ENCODE assay signal across 29 cellular contexts in genomic region chr6:69771158-69771906, GRCh38. TPM values are rescaled to one million over a fixed set of nuclear protein-coding genes. Genes with fewer than 3 reads are reported as not detected.
A peak's percentile ranks its signal among the peaks of the same experiment; 100 is the strongest.
DNase-seq lines count a peak whose midpoint lies in the region; ATAC-seq, FAIRE-seq and TF ChIP-seq lines count a peak whose summit lies in the region.
"Had no signal": no experiment of that assay in that cellular context is flagged by ENCODE, and none has a peak within 500 bp of the region (broad histone marks: within the 10 kb centered on the region; RNA-seq: fewer than 3 reads in every experiment).

No MANE protein-coding gene starts in this region.

- H3K4me2 ChIP-seq in astrocyte (ENCODE audit: low read length), result no peak overlapping the region

- H3K4me3 Mint-ChIP-seq in activated CD4-positive, alpha-beta memory T cell treated with anti-CD3 and anti-CD28 coated beads for 36 hours, result no peak overlapping the region
- H3K4me3 Mint-ChIP-seq in activated CD4-positive, alpha-beta memory T cell treated with anti-CD3 and anti-CD28 coated beads, Interleukin-2, amount 10 ng/mL, durations not matched to agents 7 days and 5 days, result no peak overlapping the region
- H3K4me3 Mint-ChIP-seq in astrocyte (ENCODE audit: unreplicated experiment), result no peak overlapping the region
- H3K4me3 Mint-ChIP-seq in memory B cell, result no peak overlapping the region
- H3K4me3 Mint-ChIP-seq in type B pancreatic cell, result no peak overlapping the region
- H3K4me3 Mint-ChIP-seq: activated naive CD4-positive, alpha-beta T cell treated with anti-CD3 and anti-CD28 coated beads, Interleukin-2, amount 10 ng/mL, durations not matched to agents 7 days and 5 days; CD8-positive, alpha-beta memory T cell; central memory CD8-positive, alpha-beta T cell; immature natural killer cell; naive thymus-derived CD8-positive, alpha-beta T cell had no signal

- no peaks in the 10 kb centered on the region for H3K27me3 ChIP-seq in astrocyte (ENCODE audit: insufficient read depth, low read length)
- H3K27me3 ChIP-seq: ascending aorta, foreskin keratinocyte, uterus had no signal

- no peak for FAIRE-seq in astrocyte (lab: Jason Lieb, UNC)
- FAIRE-seq: A204.1, RCC 7860, TTC549 had no signal

- peaks cover 35% of the 10 kb centered on the region for H3K36me3 Mint-ChIP-seq in activated CD4-positive, alpha-beta memory T cell treated with anti-CD3 and anti-CD28 coated beads for 36 hours
- peaks cover 52% of the 10 kb centered on the region for H3K36me3 Mint-ChIP-seq in activated CD4-positive, alpha-beta memory T cell treated with anti-CD3 and anti-CD28 coated beads, Interleukin-2, amount 10 ng/mL, durations not matched to agents 7 days and 5 days (ENCODE audit: low read depth)
- H3K36me3 Mint-ChIP-seq in astrocyte (ENCODE audit: low read depth, unreplicated experiment), result peaks cover 2% of the 10 kb centered on the region
- H3K36me3 Mint-ChIP-seq in memory B cell, result peaks cover 39% of the 10 kb centered on the region
- peaks cover 20% of the 10 kb centered on the region for H3K36me3 Mint-ChIP-seq in type B pancreatic cell

- peaks cover 2% of the 10 kb centered on the region for H3K9me3 Mint-ChIP-seq in activated CD4-positive, alpha-beta memory T cell treated with anti-CD3 and anti-CD28 coated beads for 36 hours
- H3K9me3 Mint-ChIP-seq in activated CD4-positive, alpha-beta memory T cell treated with anti-CD3 and anti-CD28 coated beads, Interleukin-2, amount 10 ng/mL, durations not matched to agents 7 days and 5 days, result peaks cover 5% of the 10 kb centered on the region
- H3K9me3 Mint-ChIP-seq in astrocyte (ENCODE audit: unreplicated experiment) (no peaks in the 10 kb centered on the region), memory B cell (peaks cover 2% of the 10 kb centered on the region), type B pancreatic cell (no peaks in the 10 kb centered on the region)
- H3K9me3 Mint-ChIP-seq: activated naive CD4-positive, alpha-beta T cell treated with anti-CD3 and anti-CD28 coated beads, Interleukin-2, amount 10 ng/mL, durations not matched to agents 7 days and 5 days; CD8-positive, alpha-beta memory T cell; central memory CD8-positive, alpha-beta T cell; immature natural killer cell had no signal

- POLR2A ChIA-PET in activated CD4-positive, alpha-beta memory T cell treated with anti-CD3 and anti-CD28 coated beads for 36 hours (lab: Charles Lee), result no interaction called here
- POLR2A ChIA-PET in activated CD4-positive, alpha-beta memory T cell treated with anti-CD3 and anti-CD28 coated beads, Interleukin-2, amount 10 ng/mL, durations not matched to agents 7 days and 5 days (lab: Charles Lee), result no interaction called here

- no peaks in the 10 kb centered on the region for H3K4me1 ChIP-seq in astrocyte (ENCODE audit: insufficient read depth, low read length)
- H3K4me1 ChIP-seq: ascending aorta, foreskin keratinocyte, uterus had no signal

- CTCF ChIA-PET in activated CD4-positive, alpha-beta memory T cell treated with anti-CD3 and anti-CD28 coated beads for 36 hours (lab: Charles Lee), result no interaction called here
- CTCF ChIA-PET in activated CD4-positive, alpha-beta memory T cell treated with anti-CD3 and anti-CD28 coated beads, Interleukin-2, amount 10 ng/mL, durations not matched to agents 7 days and 5 days (lab: Charles Lee), result no interaction called here

- H4K20me1 ChIP-seq in astrocyte (ENCODE audit: insufficient read depth, low read length), result no peaks in the 10 kb centered on the region

- H3K36me3 ChIP-seq in astrocyte (ENCODE audit: insufficient read depth, low read length), result no peaks in the 10 kb centered on the region
- H3K36me3 ChIP-seq: uterus had no signal

- H3K9ac ChIP-seq in astrocyte (ENCODE audit: low read length), result no peak overlapping the region

- DNase-seq in activated CD4-positive, alpha-beta memory T cell treated with anti-CD3 and anti-CD28 coated beads for 36 hours, result no peak
- no peak for DNase-seq in activated CD4-positive, alpha-beta memory T cell treated with anti-CD3 and anti-CD28 coated beads, Interleukin-2, amount 10 ng/mL, durations not matched to agents 7 days and 5 days
- peak; percentile 5 for DNase-seq in UCSD-AML1 (lab: John Stamatoyannopoulos, UW; ENCODE audit: unreplicated experiment)
- no peak for DNase-seq in astrocyte (ENCODE audit: low read depth)
- no peak for DNase-seq in memory B cell (ENCODE audit: low spot score in 2 of 2)
- no peak for DNase-seq in left ventricle myocardium superior
- no peak for DNase-seq in type B pancreatic cell (ENCODE audit: extremely low spot score, unreplicated experiment)
- no peak for DNase-seq in COR-L47 (lab: John Stamatoyannopoulos, UW)
- DNase-seq: activated CD8-positive, alpha-beta memory T cell treated with anti-CD3 and anti-CD28 coated beads, Interleukin-2, amount 50 U/mL, for 48 hours; activated naive CD4-positive, alpha-beta T cell treated with anti-CD3 and anti-CD28 coated beads, Interleukin-2, amount 10 ng/mL, durations not matched to agents 7 days and 5 days; CD8-positive, alpha-beta memory T cell; DMS53; foreskin keratinocyte; GOT3; hippocampal formation; immature natural killer cell; Kasumi-1; MV-4-11; naive thymus-derived CD8-positive, alpha-beta T cell; NCI-H1694 treated with DMSO at 0.1 percent for 48 hours; NCI-H2171; NCI-H524 treated with DMSO at 0.1 percent for 48 hours; occipital lobe; uterus had no signal

- H2AFZ ChIP-seq in astrocyte (ENCODE audit: low read depth, low read length), result no peak overlapping the region

- ATAC-seq in memory B cell (ENCODE audit: low read depth), result no peak
- ATAC-seq in left ventricle myocardium superior, result no peak
- ATAC-seq: foreskin keratinocyte; naive thymus-derived CD8-positive, alpha-beta T cell had no signal

- no peak overlapping the region for H3K4me3 ChIP-seq in astrocyte (ENCODE audit: insufficient read depth, low read depth, low read length)
- H3K4me3 ChIP-seq: ascending aorta, uterus had no signal

- peak overlapping the region; percentile 74 for H3K27ac Mint-ChIP-seq in activated CD4-positive, alpha-beta memory T cell treated with anti-CD3 and anti-CD28 coated beads for 36 hours
- no peak overlapping the region for H3K27ac Mint-ChIP-seq in activated CD4-positive, alpha-beta memory T cell treated with anti-CD3 and anti-CD28 coated beads, Interleukin-2, amount 10 ng/mL, durations not matched to agents 7 days and 5 days
- H3K27ac Mint-ChIP-seq in astrocyte (ENCODE audit: unreplicated experiment) (peak overlapping the region; percentile 10), memory B cell (peak overlapping the region; percentile 62), type B pancreatic cell (no peak overlapping the region)
- H3K27ac Mint-ChIP-seq: activated naive CD4-positive, alpha-beta T cell treated with anti-CD3 and anti-CD28 coated beads, Interleukin-2, amount 10 ng/mL, durations not matched to agents 7 days and 5 days had no signal

- TF ChIP-seq CTCF in astrocyte (IDR thresholded peaks at IDR 0.05; ENCODE audit: insufficient read depth, low read depth, low read length) (no peak), type B pancreatic cell (conservative IDR thresholded peaks at IDR 0.05) (no peak)

- no peaks in the 10 kb centered on the region for H3K9me3 ChIP-seq in astrocyte (ENCODE audit: insufficient read depth, low read depth, low read length)
- H3K9me3 ChIP-seq: ascending aorta, uterus had no signal

- H3K27ac ChIP-seq in astrocyte (ENCODE audit: low read depth, low read length), result no peak overlapping the region
- H3K27ac ChIP-seq: ascending aorta, foreskin keratinocyte, uterus had no signal

- intact Hi-C loops in activated CD4-positive, alpha-beta memory T cell treated with anti-CD3 and anti-CD28 coated beads for 36 hours (cut with micrococcal nuclease), result loop anchor here (1.0 kb wide), 1 partner anchor 26 kb away; the partner anchor contains the start of gene LMBRD1
- intact Hi-C loops in left ventricle myocardium superior (cut with micrococcal nuclease), result no loop called here

- no peaks in the 10 kb centered on the region for H3K79me2 ChIP-seq in astrocyte (ENCODE audit: insufficient read depth, low read length)

- no peaks in the 10 kb centered on the region for H3K27me3 Mint-ChIP-seq in activated CD4-positive, alpha-beta memory T cell treated with anti-CD3 and anti-CD28 coated beads for 36 hours
- no peaks in the 10 kb centered on the region for H3K27me3 Mint-ChIP-seq in activated CD4-positive, alpha-beta memory T cell treated with anti-CD3 and anti-CD28 coated beads, Interleukin-2, amount 10 ng/mL, durations not matched to agents 7 days and 5 days
- H3K27me3 Mint-ChIP-seq in astrocyte (ENCODE audit: low read depth, unreplicated experiment) (no peaks in the 10 kb centered on the region), memory B cell (no peaks in the 10 kb centered on the region), type B pancreatic cell (no peaks in the 10 kb centered on the region)
- H3K27me3 Mint-ChIP-seq: activated naive CD4-positive, alpha-beta T cell treated with anti-CD3 and anti-CD28 coated beads, Interleukin-2, amount 10 ng/mL, durations not matched to agents 7 days and 5 days; central memory CD8-positive, alpha-beta T cell; naive thymus-derived CD8-positive, alpha-beta T cell had no signal

- H3K4me1 Mint-ChIP-seq in activated CD4-positive, alpha-beta memory T cell treated with anti-CD3 and anti-CD28 coated beads for 36 hours (ENCODE audit: low read depth), result peaks cover 39% of the 10 kb centered on the region
- H3K4me1 Mint-ChIP-seq in activated CD4-positive, alpha-beta memory T cell treated with anti-CD3 and anti-CD28 coated beads, Interleukin-2, amount 10 ng/mL, durations not matched to agents 7 days and 5 days, result peaks cover 3% of the 10 kb centered on the region
- H3K4me1 Mint-ChIP-seq in astrocyte (ENCODE audit: low read depth, unreplicated experiment) (peaks cover 7% of the 10 kb centered on the region), memory B cell (peaks cover 42% of the 10 kb centered on the region), type B pancreatic cell (ENCODE audit: unreplicated experiment) (peaks cover 5% of the 10 kb centered on the region)
- H3K4me1 Mint-ChIP-seq: activated naive CD4-positive, alpha-beta T cell treated with anti-CD3 and anti-CD28 coated beads, Interleukin-2, amount 10 ng/mL, durations not matched to agents 7 days and 5 days had no signal

RNA-seq across cellular contexts. Expression of gene LMBRD1, which starts 25.5 kb away (rescaled TPM):
- total RNA-seq in activated CD4-positive, alpha-beta memory T cell treated with anti-CD3 and anti-CD28 coated beads for 36 hours, result 10 to 100 TPM; 17.4 to 18.2 TPM
- 10 to 100 TPM; 30.0 to 30.7 TPM for total RNA-seq in activated CD4-positive, alpha-beta memory T cell treated with anti-CD3 and anti-CD28 coated beads, Interleukin-2, amount 10 ng/mL, durations not matched to agents 7 days and 5 days
- total RNA-seq in astrocyte (22.0 and 22.8 TPM in 2 replicates), left ventricle myocardium superior (49.5 TPM), type B pancreatic cell (ENCODE audit: low replicate concordance) (38.3 and 58.7 TPM in 2 replicates)

Comparison
In these comparisons a context has a peak if more than half of its experiments do, and no peak if none do; other contexts are left out.
1. H3K27ac Mint-ChIP-seq: peak in activated CD4-positive, alpha-beta memory T cell treated with anti-CD3 and anti-CD28 coated beads for 36 hours (single experiment), astrocyte (single experiment) and memory B cell (single experiment); none in activated CD4-positive, alpha-beta memory T cell treated with anti-CD3 and anti-CD28 coated beads, Interleukin-2, amount 10 ng/mL, durations not matched to agents 7 days and 5 days (single experiment) and type B pancreatic cell (single experiment).